8 cellular contexts compared by ENCODE assay signal in the genomic region with DNA sequence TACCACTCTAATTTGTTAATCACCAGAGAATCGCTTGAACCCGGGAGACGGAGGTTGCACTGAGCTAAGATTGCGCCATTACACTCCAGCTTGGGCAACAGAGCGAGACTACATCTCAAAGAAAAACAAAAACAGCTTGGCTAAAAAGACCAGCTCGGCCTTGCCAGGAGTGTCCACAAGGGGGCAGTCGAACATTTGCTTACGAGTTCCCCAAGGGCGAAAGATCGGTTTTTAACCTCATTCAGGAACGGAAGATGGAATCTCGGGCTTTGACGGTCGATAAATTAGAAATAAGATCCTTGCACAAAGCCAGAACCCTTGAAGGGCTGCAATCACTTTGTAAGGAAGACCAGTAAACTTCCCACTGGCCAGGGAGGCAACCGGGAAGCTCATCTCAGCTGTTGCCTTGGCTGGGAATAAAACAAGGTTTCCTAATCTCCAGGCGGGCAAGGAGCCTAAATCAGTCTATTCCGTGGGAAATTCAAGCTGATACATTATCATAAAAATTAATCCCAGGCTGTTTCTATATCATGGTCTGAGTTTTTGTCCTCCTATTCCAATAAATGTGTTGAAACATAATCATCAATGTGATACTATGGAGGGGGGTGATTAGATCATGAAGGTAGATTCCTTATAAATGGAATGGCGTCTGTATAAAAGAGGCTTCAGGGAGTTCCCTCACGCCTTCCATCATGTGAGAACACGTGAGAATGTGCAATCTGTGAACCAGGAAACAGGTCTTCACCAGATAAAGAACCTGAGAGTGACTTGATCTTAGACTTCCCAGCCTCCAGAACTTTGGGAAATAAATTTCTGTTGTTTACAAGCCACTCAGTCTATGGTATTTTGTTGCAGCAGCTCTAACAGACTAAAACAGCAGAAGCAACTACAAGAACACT. TPM values are rescaled to one million over a fixed set of nuclear protein-coding genes. Genes with fewer than 3 reads are reported as not detected.
DNase-seq lines count a peak whose midpoint lies in the region; ATAC-seq, FAIRE-seq and TF ChIP-seq lines count a peak whose summit lies in the region.

No MANE protein-coding gene starts in this region.

- H3K4me3 ChIP-seq in A673 (ENCODE audit: low read depth, low read length, poor library complexity, severe bottlenecking) = peak overlapping the region; percentile 26
- peak overlapping the region; percentile 10 to 39 for H3K4me3 ChIP-seq in kidney (ENCODE audit: low read length in 2 of 2)

- CTCF ChIA-PET in A673 (lab: Charles Lee) = interaction anchor here (0.6 to 1.6 kb wide), 19 partner anchors 13 to 292 kb away, joined by 3 to 16 read pairs (median 4); a partner anchor contains a TSS

- H3K27me3 Mint-ChIP-seq in central memory CD8-positive, alpha-beta T cell = no peaks in the 10 kb centered on the region

- H3K4me1 Mint-ChIP-seq in central memory CD8-positive, alpha-beta T cell = peaks cover 10% of the 10 kb centered on the region

- H3K9ac ChIP-seq in kidney (ENCODE audit: low read length in 2 of 2) = peak overlapping the region; percentile 41 to 50

- ATAC-seq in central memory CD8-positive, alpha-beta T cell (replicated peaks; ENCODE audit: extremely low read depth, poor library complexity, severe bottlenecking) = no peak
- ATAC-seq in HG03196 (IDR thresholded peaks at IDR 0.05; ENCODE audit: unreplicated experiment) = no peak

- no TSS peak for BruUV-seq in A673 (replicated peaks; lab: Mats Ljungman, UMichigan)

- no peak overlapping the region for H3K27ac Mint-ChIP-seq in central memory CD8-positive, alpha-beta T cell (ENCODE audit: low read depth)

- H3K27ac ChIP-seq in A673 (ENCODE audit: low read depth, low read length, poor library complexity, severe bottlenecking) (no peak overlapping the region), kidney (ENCODE audit: low read depth in 2 of 2, low read length in 2 of 2) (no peak overlapping the region)

- H3K36me3 ChIP-seq in A673 (ENCODE audit: insufficient read depth, low read length, poor library complexity, severe bottlenecking) (no peaks in the 10 kb centered on the region), kidney (ENCODE audit: control insufficient read depth in 1 of 2, insufficient read depth in 2 of 2, low read length in 2 of 2) (no peaks in the 10 kb centered on the region)

- POLR2A ChIA-PET in A673 (lab: Charles Lee; ENCODE audit: low non-redundant PET) = interaction anchor here (0.6 to 0.7 kb wide), 2 partner anchors 14 to 24 kb away, joined by 3 read pairs; no protein-coding TSS in a partner anchor

- no peaks in the 10 kb centered on the region for H3K9me3 Mint-ChIP-seq in central memory CD8-positive, alpha-beta T cell

- intact Hi-C loops in A673 (cut with micrococcal nuclease; ENCODE audit: unreplicated experiment) (loop anchor here (5.0 kb wide), 2 partner anchors 51 to 74 kb away; a partner anchor contains a TSS), kidney (cut with DNase I) (no loop called here)

- TF ChIP-seq CTCF in A673 (conservative IDR thresholded peaks at IDR 0.05; ENCODE audit: low read depth, low read length) (peak; percentile 99), kidney (IDR thresholded peaks at IDR 0.05; ENCODE audit: borderline replicate concordance, extremely low read depth, insufficient read depth) (peak; percentile 93)

- no peak overlapping the region for H3K4me3 Mint-ChIP-seq in central memory CD8-positive, alpha-beta T cell

- H3K4me1 ChIP-seq in A673 (ENCODE audit: insufficient read depth, low read length, poor library complexity, severe bottlenecking) = peaks cover 2% of the 10 kb centered on the region
- no peaks in the 10 kb centered on the region for H3K4me1 ChIP-seq in kidney (ENCODE audit: control insufficient read depth in 1 of 2, insufficient read depth in 1 of 2, low read depth in 1 of 2, low read length in 2 of 2)

- H3K27me3 ChIP-seq in A673 (replicated peaks; ENCODE audit: insufficient read depth, low read depth, low read length, poor library complexity) = no peaks in the 10 kb centered on the region

- no peaks in the 10 kb centered on the region for H3K9me3 ChIP-seq in A673 (ENCODE audit: low read depth, low read length, poor library complexity, severe bottlenecking)
- no peaks in the 10 kb centered on the region for H3K9me3 ChIP-seq in kidney (ENCODE audit: control insufficient read depth in 1 of 2, low read length in 2 of 2)

- no peak for FAIRE-seq in kidney (lab: Jason Lieb, UNC)

- DNase-seq in A673 (ENCODE audit: low spot score) (peak; percentile 93), GM19240 (ENCODE audit: insufficient read length, low spot score) (peak; percentile 58), NCI-H2227 treated with DMSO at 0.1 percent for 48 hours (lab: John Stamatoyannopoulos, UW) (peak; percentile 87), kidney (peak; percentile 91)
- DNase-seq in activated CD4-positive, CD25-positive, alpha-beta regulatory T cell (lab: John Stamatoyannopoulos, UW) = peak; percentile 60 to 77 (median 69)
- peak; percentile 70 to 78 for DNase-seq in central memory CD8-positive, alpha-beta T cell (ENCODE audit: low spot score in 2 of 2)
- peak; percentile 71 to 83 for DNase-seq in stimulated activated CD4-positive, alpha-beta T cell treated with anti-CD3 and anti-CD28 coated beads, Interleukin-15, amount 100 ng/mL, for 48 hours (ENCODE audit: low read depth in 2 of 2)

- peaks cover 1% of the 10 kb centered on the region for H3K36me3 Mint-ChIP-seq in central memory CD8-positive, alpha-beta T cell (ENCODE audit: insufficient read depth)

RNA-seq across cellular contexts. Expression of a gene that starts 14.9 kb away (rescaled TPM):
- total RNA-seq in A673 (2021) (60.4 and 62.4 TPM in 2 replicates), kidney (10.4 TPM)
- 17.5 TPM for polyA plus RNA-seq in kidney (ENCODE audit: insufficient read depth, low read depth, low replicate concordance)

RNA-seq across cellular contexts. Expression of a gene that starts 34.4 kb away (rescaled TPM):
- total RNA-seq in A673 (2021) (not detected in 2 replicates), kidney (0.19 TPM)
- polyA plus RNA-seq in kidney (ENCODE audit: insufficient read depth, low read depth, low replicate concordance) = not detected

RNA-seq across cellular contexts. Expression of a gene that starts 39.0 kb away (rescaled TPM):
- total RNA-seq in A673 (2021) (47.1 and 53.6 TPM in 2 replicates), kidney (21.7 TPM)
- 59.9 TPM for polyA plus RNA-seq in kidney (ENCODE audit: insufficient read depth, low read depth, low replicate concordance)

RNA-seq across cellular contexts. Expression of a gene that starts 41.5 kb away (rescaled TPM):
- total RNA-seq in A673 (2021) (76.8 and 93.5 TPM in 2 replicates), kidney (32.8 TPM)
- polyA plus RNA-seq in kidney (ENCODE audit: insufficient read depth, low read depth, low replicate concordance) = 69.7 TPM

RNA-seq across cellular contexts. Expression of a gene that starts 50.2 kb away (rescaled TPM):
- 4.9 and 6.4 TPM in 2 replicates for total RNA-seq in A673 (2021)
- 9.2 TPM for total RNA-seq in kidney
- 2.3 TPM for polyA plus RNA-seq in kidney (ENCODE audit: insufficient read depth, low read depth, low replicate concordance)
